ENCODE assay signal across 17 cellular contexts in genomic region chr1:236545621-236546169, GRCh38. TPM values are rescaled to one million over a fixed set of nuclear protein-coding genes. Genes with fewer than 3 reads are reported as not detected.
DNase-seq lines count a peak whose midpoint lies in the region; ATAC-seq and TF ChIP-seq lines count a peak whose summit lies in the region.
"Had no signal": no experiment of that assay in that cellular context is flagged by ENCODE, and none has a peak within 500 bp of the region (broad histone marks: within the 10 kb centered on the region; RNA-seq: fewer than 3 reads in every experiment).

No MANE protein-coding gene starts in this region.

- H4K20me1 ChIP-seq in neural progenitor cell (ENCODE audit: low read depth): no peaks in the 10 kb centered on the region

- no peaks in the 10 kb centered on the region for H3K27me3 Mint-ChIP-seq in stimulated activated naive CD8-positive, alpha-beta T cell treated with anti-CD3 and anti-CD28 coated beads, Interleukin-15, Interleukin-2, amounts not matched to agents 100 ng/mL and 50 ng/mL, for 24 hours
- no peaks in the 10 kb centered on the region for H3K27me3 Mint-ChIP-seq in activated CD8-positive, alpha-beta T cell treated with anti-CD3 and anti-CD28 coated beads for 36 hours
- no peaks in the 10 kb centered on the region for H3K27me3 Mint-ChIP-seq in neural progenitor cell (ENCODE audit: insufficient read depth, low read depth)

- peaks cover 14% of the 10 kb centered on the region for H3K4me1 Mint-ChIP-seq in stimulated activated naive CD8-positive, alpha-beta T cell treated with anti-CD3 and anti-CD28 coated beads, Interleukin-15, Interleukin-2, amounts not matched to agents 100 ng/mL and 50 ng/mL, for 24 hours (ENCODE audit: low read depth)
- H3K4me1 Mint-ChIP-seq in activated CD8-positive, alpha-beta T cell treated with anti-CD3 and anti-CD28 coated beads for 36 hours (ENCODE audit: low read depth): peaks cover 23% of the 10 kb centered on the region
- H3K4me1 Mint-ChIP-seq in neural progenitor cell: no peaks in the 10 kb centered on the region

- H3K9ac ChIP-seq in neural progenitor cell: no peak overlapping the region

- H3K36me3 ChIP-seq in neural progenitor cell: peaks cover 13% of the 10 kb centered on the region

- H3K36me3 Mint-ChIP-seq in stimulated activated naive CD8-positive, alpha-beta T cell treated with anti-CD3 and anti-CD28 coated beads, Interleukin-15, Interleukin-2, amounts not matched to agents 100 ng/mL and 50 ng/mL, for 24 hours (ENCODE audit: low read depth): peaks cover 84% of the 10 kb centered on the region
- H3K36me3 Mint-ChIP-seq in activated CD8-positive, alpha-beta T cell treated with anti-CD3 and anti-CD28 coated beads for 36 hours (ENCODE audit: low read depth): peaks cover 85% of the 10 kb centered on the region
- peaks cover 15% of the 10 kb centered on the region for H3K36me3 Mint-ChIP-seq in neural progenitor cell

- no peaks in the 10 kb centered on the region for H3K79me2 ChIP-seq in neural progenitor cell (ENCODE audit: low read depth)

- POLR2A ChIA-PET in activated CD8-positive, alpha-beta T cell treated with anti-CD3 and anti-CD28 coated beads for 36 hours (lab: Charles Lee): interaction anchor here (0.6 to 1.0 kb wide), 2 partner anchors 19 to 20 kb away, joined by 3 read pairs; no protein-coding TSS in a partner anchor

- no peak for ATAC-seq in stimulated activated naive CD8-positive, alpha-beta T cell treated with anti-CD3 and anti-CD28 coated beads, Interleukin-15, Interleukin-2, amounts not matched to agents 100 U/mL and 50 U/mL, for 24 hours
- ATAC-seq in activated CD8-positive, alpha-beta T cell treated with anti-CD3 and anti-CD28 coated beads for 36 hours: peak; percentile 54
- ATAC-seq in GM19463 (IDR thresholded peaks at IDR 0.05; ENCODE audit: unreplicated experiment): no peak
- ATAC-seq: body of pancreas, esophagus mucosa had no signal

- H3K27me3 ChIP-seq in neural progenitor cell: no peaks in the 10 kb centered on the region
- H3K27me3 ChIP-seq: body of pancreas, neutrophil had no signal

- H2AFZ ChIP-seq in neural progenitor cell (replicated peaks): no peak overlapping the region

- no peak overlapping the region for H3K4me3 ChIP-seq in neural progenitor cell
- H3K4me3 ChIP-seq: body of pancreas had no signal

- H3K27ac ChIP-seq in neural progenitor cell: no peak overlapping the region
- H3K27ac ChIP-seq: body of pancreas, neutrophil had no signal

- H3K9me3 ChIP-seq in neural progenitor cell (ENCODE audit: low read depth): no peaks in the 10 kb centered on the region
- H3K9me3 ChIP-seq: body of pancreas, neutrophil had no signal

- DNase-seq in stimulated activated naive CD8-positive, alpha-beta T cell treated with anti-CD3 and anti-CD28 coated beads, Interleukin-15, Interleukin-2, amounts not matched to agents 100 U/mL and 50 U/mL, for 24 hours: no peak
- DNase-seq in activated CD8-positive, alpha-beta T cell treated with anti-CD3 and anti-CD28 coated beads for 36 hours: no peak
- DNase-seq in iris pigment epithelial cell (ENCODE audit: low read depth) (peak; percentile 15), NAMALWA (ENCODE audit: low spot score) (no peak), neural progenitor cell (ENCODE audit: low spot score) (no peak)
- DNase-seq: body of pancreas, cortex of kidney, DMS 273 treated with DMSO at 0.1 percent for 48 hours, GF-D8, IMR-90, NCI-H1092, NCI-H2107, NCI-H69 had no signal

- no peak overlapping the region for H3K4me3 Mint-ChIP-seq in stimulated activated naive CD8-positive, alpha-beta T cell treated with anti-CD3 and anti-CD28 coated beads, Interleukin-15, Interleukin-2, amounts not matched to agents 100 ng/mL and 50 ng/mL, for 24 hours
- no peak overlapping the region for H3K4me3 Mint-ChIP-seq in activated CD8-positive, alpha-beta T cell treated with anti-CD3 and anti-CD28 coated beads for 36 hours
- no peak overlapping the region for H3K4me3 Mint-ChIP-seq in neural progenitor cell

- no peaks in the 10 kb centered on the region for H3F3A ChIP-seq in neural progenitor cell (ENCODE audit: low read depth)

- H3K9me3 Mint-ChIP-seq in stimulated activated naive CD8-positive, alpha-beta T cell treated with anti-CD3 and anti-CD28 coated beads, Interleukin-15, Interleukin-2, amounts not matched to agents 100 ng/mL and 50 ng/mL, for 24 hours: no peaks in the 10 kb centered on the region
- no peaks in the 10 kb centered on the region for H3K9me3 Mint-ChIP-seq in activated CD8-positive, alpha-beta T cell treated with anti-CD3 and anti-CD28 coated beads for 36 hours
- H3K9me3 Mint-ChIP-seq in neural progenitor cell: no peaks in the 10 kb centered on the region

- H3K4me1 ChIP-seq in neural progenitor cell: no peaks in the 10 kb centered on the region
- H3K4me1 ChIP-seq: body of pancreas had no signal

- H3K4me2 ChIP-seq in neural progenitor cell: no peak overlapping the region

- peak overlapping the region; percentile 29 for H3K27ac Mint-ChIP-seq in stimulated activated naive CD8-positive, alpha-beta T cell treated with anti-CD3 and anti-CD28 coated beads, Interleukin-15, Interleukin-2, amounts not matched to agents 100 ng/mL and 50 ng/mL, for 24 hours
- peak overlapping the region; percentile 84 for H3K27ac Mint-ChIP-seq in activated CD8-positive, alpha-beta T cell treated with anti-CD3 and anti-CD28 coated beads for 36 hours
- no peak overlapping the region for H3K27ac Mint-ChIP-seq in neural progenitor cell

- CTCF ChIA-PET in activated CD8-positive, alpha-beta T cell treated with anti-CD3 and anti-CD28 coated beads for 36 hours (lab: Charles Lee): no interaction called here

- intact Hi-C loops in activated CD8-positive, alpha-beta T cell treated with anti-CD3 and anti-CD28 coated beads for 36 hours (cut with micrococcal nuclease): no loop called here

- TF ChIP-seq CTCF in activated CD8-positive, alpha-beta T cell treated with anti-CD3 and anti-CD28 coated beads for 36 hours (IDR thresholded peaks at IDR 0.05): no peak
- TF ChIP-seq CTCF in neural progenitor cell (IDR thresholded peaks at IDR 0.05): no peak

RNA-seq across cellular contexts. Expression of gene LGALS8, which starts 21.9 kb away (rescaled TPM):
- 10 to 100 TPM; 87.3 to 89.3 TPM for total RNA-seq in activated CD8-positive, alpha-beta T cell treated with anti-CD3 and anti-CD28 coated beads for 36 hours
- 17.4 and 28.1 TPM in 2 replicates for total RNA-seq in neural progenitor cell (ENCODE audit: low replicate concordance)

RNA-seq across cellular contexts. Expression of gene HEATR1, which starts 58.6 kb away (rescaled TPM):
- 10 to 100 TPM; 80.9 to 81.7 TPM for total RNA-seq in activated CD8-positive, alpha-beta T cell treated with anti-CD3 and anti-CD28 coated beads for 36 hours
- total RNA-seq in neural progenitor cell (ENCODE audit: low replicate concordance): 45.2 and 54.9 TPM in 2 replicates
